ENCODE assay signal across 1 cellular context in genomic region chr16:87387942-87388817, GRCh38.
TF ChIP-seq lines count a peak whose summit lies in the region.

No MANE protein-coding gene starts in this region.

TF ChIP-seq in K562, 482 proteins besides CTCF, POLR2A, EP300 and RAD21 (continued from another document and continues in another):
- TF ChIP-seq CGGBP1 (CRISPR knock-in tag; IDR thresholded peaks at IDR 0.05) (no peak; the same call in 1 of the 2 replicates), RFX5 (IDR thresholded peaks at IDR 0.05; ENCODE audit: low read depth, low read length) (0 out of 2 replicates have a peak, but pooled peaks have one; percentile 44), RFX7 (CRISPR knock-in tag; IDR thresholded peaks at IDR 0.05) (no peak), ZNF165 (CRISPR knock-in tag; IDR thresholded peaks at IDR 0.05; ENCODE audit: borderline replicate concordance) (peak; percentile 40; the same call in 1 of the 2 replicates), CBX5 (IDR thresholded peaks at IDR 0.05; ENCODE audit: borderline replicate concordance, low read depth) (no peak), TAF7 (tag; IDR thresholded peaks at IDR 0.05) (peak; percentile 45), RBM17 (IDR thresholded peaks at IDR 0.05; ENCODE audit: borderline replicate concordance, low read depth, low read length) (no peak), TRIM28 (IDR thresholded peaks at IDR 0.05) (no peak), TGIF2 (CRISPR knock-in tag; IDR thresholded peaks at IDR 0.05) (no peak), ZC3H4 (CRISPR knock-in tag; IDR thresholded peaks at IDR 0.05; ENCODE audit: borderline replicate concordance) (no peak), ARID1B (IDR thresholded peaks at IDR 0.05) (peak; percentile 59; the same call in 1 of the 2 replicates), SRSF1 (IDR thresholded peaks at IDR 0.05; ENCODE audit: low read depth, low read length) (no peak), ZNF197 (CRISPR knock-in tag; IDR thresholded peaks at IDR 0.05; ENCODE audit: low read depth) (peak; percentile 69; the same call in 1 of the 2 replicates), EHMT2 (IDR thresholded peaks at IDR 0.05) (no peak), SIRT6 (IDR thresholded peaks at IDR 0.05; ENCODE audit: low read depth, low read length) (no peak), NEUROD1 (IDR thresholded peaks at IDR 0.05; ENCODE audit: borderline replicate concordance, low read depth, low read length, partially characterized antibody) (peak; percentile 86), BCL6 (CRISPR knock-in tag; IDR thresholded peaks at IDR 0.05) (peak; percentile 55), PCBP1 (IDR thresholded peaks at IDR 0.05; ENCODE audit: low read depth, low read length, poor library complexity, severe bottlenecking) (no peak), ZNF57 (CRISPR knock-in tag; IDR thresholded peaks at IDR 0.05) (no peak), ZFX (CRISPR knock-in tag; IDR thresholded peaks at IDR 0.05) (peak; percentile 88), PTBP1 (IDR thresholded peaks at IDR 0.05; ENCODE audit: low read depth, low read length) (no peak), HDAC1 (IDR thresholded peaks at IDR 0.05) (peak in 1 of 2 experiments; percentile 78; a peak in 2 of 4 replicates), ZNF277 (CRISPR knock-in tag; IDR thresholded peaks at IDR 0.05; ENCODE audit: borderline replicate concordance) (no peak), IRF9 (tag; IDR thresholded peaks at IDR 0.05) (peak; percentile 89), ZC3H8 (IDR thresholded peaks at IDR 0.05) (no peak), ATF3 (IDR thresholded peaks at IDR 0.05) (peak; percentile 100), ATF3 (CRISPR knock-in tag; conservative IDR thresholded peaks at IDR 0.05) (peak; percentile 92; the same call in 1 of the 2 replicates), POLR2H (tag; IDR thresholded peaks at IDR 0.05; ENCODE audit: low read depth) (peak; percentile 81), ESRRA (IDR thresholded peaks at IDR 0.05; ENCODE audit: borderline replicate concordance, low read depth) (peak; percentile 91), NBN (IDR thresholded peaks at IDR 0.05; ENCODE audit: low read depth) (peak; percentile 62; the same call in 1 of the 2 replicates), FUS (optimal IDR thresholded peaks at IDR 0.05; ENCODE audit: low read depth, low read length) (no peak), NUFIP1 (IDR thresholded peaks at IDR 0.05; ENCODE audit: partially characterized antibody) (no peak), WHSC1 (IDR thresholded peaks at IDR 0.05; ENCODE audit: low read length) (no peak)
- TF ChIP-seq, protein P1, sequence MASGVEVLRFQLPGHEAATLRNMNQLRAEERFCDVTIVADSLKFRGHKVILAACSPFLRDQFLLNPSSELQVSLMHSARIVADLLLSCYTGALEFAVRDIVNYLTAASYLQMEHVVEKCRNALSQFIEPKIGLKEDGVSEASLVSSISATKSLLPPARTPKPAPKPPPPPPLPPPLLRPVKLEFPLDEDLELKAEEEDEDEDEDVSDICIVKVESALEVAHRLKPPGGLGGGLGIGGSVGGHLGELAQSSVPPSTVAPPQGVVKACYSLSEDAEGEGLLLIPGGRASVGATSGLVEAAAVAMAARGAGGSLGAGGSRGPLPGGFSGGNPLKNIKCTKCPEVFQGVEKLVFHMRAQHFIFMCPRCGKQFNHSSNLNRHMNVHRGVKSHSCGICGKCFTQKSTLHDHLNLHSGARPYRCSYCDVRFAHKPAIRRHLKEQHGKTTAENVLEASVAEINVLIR (CRISPR knock-in tag; IDR thresholded peaks at IDR 0.05) = peak; percentile 16; the same call in 1 of the 2 replicates
- TF ChIP-seq, protein P2, sequence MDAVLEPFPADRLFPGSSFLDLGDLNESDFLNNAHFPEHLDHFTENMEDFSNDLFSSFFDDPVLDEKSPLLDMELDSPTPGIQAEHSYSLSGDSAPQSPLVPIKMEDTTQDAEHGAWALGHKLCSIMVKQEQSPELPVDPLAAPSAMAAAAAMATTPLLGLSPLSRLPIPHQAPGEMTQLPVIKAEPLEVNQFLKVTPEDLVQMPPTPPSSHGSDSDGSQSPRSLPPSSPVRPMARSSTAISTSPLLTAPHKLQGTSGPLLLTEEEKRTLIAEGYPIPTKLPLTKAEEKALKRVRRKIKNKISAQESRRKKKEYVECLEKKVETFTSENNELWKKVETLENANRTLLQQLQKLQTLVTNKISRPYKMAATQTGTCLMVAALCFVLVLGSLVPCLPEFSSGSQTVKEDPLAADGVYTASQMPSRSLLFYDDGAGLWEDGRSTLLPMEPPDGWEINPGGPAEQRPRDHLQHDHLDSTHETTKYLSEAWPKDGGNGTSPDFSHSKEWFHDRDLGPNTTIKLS (IDR thresholded peaks at IDR 0.05; ENCODE audit: borderline replicate concordance, low read depth) = peak; percentile 43; the same call in 1 of the 2 replicates
- TF ChIP-seq, protein P3, sequence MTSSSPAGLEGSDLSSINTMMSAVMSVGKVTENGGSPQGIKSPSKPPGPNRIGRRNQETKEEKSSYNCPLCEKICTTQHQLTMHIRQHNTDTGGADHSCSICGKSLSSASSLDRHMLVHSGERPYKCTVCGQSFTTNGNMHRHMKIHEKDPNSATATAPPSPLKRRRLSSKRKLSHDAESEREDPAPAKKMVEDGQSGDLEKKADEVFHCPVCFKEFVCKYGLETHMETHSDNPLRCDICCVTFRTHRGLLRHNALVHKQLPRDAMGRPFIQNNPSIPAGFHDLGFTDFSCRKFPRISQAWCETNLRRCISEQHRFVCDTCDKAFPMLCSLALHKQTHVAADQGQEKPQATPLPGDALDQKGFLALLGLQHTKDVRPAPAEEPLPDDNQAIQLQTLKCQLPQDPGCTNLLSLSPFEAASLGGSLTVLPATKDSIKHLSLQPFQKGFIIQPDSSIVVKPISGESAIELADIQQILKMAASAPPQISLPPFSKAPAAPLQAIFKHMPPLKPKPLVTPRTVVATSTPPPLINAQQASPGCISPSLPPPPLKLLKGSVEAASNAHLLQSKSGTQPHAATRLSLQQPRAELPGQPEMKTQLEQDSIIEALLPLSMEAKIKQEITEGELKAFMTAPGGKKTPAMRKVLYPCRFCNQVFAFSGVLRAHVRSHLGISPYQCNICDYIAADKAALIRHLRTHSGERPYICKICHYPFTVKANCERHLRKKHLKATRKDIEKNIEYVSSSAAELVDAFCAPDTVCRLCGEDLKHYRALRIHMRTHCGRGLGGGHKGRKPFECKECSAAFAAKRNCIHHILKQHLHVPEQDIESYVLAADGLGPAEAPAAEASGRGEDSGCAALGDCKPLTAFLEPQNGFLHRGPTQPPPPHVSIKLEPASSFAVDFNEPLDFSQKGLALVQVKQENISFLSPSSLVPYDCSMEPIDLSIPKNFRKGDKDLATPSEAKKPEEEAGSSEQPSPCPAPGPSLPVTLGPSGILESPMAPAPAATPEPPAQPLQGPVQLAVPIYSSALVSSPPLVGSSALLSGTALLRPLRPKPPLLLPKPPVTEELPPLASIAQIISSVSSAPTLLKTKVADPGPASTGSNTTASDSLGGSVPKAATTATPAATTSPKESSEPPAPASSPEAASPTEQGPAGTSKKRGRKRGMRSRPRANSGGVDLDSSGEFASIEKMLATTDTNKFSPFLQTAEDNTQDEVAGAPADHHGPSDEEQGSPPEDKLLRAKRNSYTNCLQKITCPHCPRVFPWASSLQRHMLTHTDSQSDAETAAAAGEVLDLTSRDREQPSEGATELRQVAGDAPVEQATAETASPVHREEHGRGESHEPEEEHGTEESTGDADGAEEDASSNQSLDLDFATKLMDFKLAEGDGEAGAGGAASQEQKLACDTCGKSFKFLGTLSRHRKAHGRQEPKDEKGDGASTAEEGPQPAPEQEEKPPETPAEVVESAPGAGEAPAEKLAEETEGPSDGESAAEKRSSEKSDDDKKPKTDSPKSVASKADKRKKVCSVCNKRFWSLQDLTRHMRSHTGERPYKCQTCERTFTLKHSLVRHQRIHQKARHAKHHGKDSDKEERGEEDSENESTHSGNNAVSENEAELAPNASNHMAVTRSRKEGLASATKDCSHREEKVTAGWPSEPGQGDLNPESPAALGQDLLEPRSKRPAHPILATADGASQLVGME (CRISPR knock-in tag; IDR thresholded peaks at IDR 0.05) = no peak
- TF ChIP-seq, protein P4, sequence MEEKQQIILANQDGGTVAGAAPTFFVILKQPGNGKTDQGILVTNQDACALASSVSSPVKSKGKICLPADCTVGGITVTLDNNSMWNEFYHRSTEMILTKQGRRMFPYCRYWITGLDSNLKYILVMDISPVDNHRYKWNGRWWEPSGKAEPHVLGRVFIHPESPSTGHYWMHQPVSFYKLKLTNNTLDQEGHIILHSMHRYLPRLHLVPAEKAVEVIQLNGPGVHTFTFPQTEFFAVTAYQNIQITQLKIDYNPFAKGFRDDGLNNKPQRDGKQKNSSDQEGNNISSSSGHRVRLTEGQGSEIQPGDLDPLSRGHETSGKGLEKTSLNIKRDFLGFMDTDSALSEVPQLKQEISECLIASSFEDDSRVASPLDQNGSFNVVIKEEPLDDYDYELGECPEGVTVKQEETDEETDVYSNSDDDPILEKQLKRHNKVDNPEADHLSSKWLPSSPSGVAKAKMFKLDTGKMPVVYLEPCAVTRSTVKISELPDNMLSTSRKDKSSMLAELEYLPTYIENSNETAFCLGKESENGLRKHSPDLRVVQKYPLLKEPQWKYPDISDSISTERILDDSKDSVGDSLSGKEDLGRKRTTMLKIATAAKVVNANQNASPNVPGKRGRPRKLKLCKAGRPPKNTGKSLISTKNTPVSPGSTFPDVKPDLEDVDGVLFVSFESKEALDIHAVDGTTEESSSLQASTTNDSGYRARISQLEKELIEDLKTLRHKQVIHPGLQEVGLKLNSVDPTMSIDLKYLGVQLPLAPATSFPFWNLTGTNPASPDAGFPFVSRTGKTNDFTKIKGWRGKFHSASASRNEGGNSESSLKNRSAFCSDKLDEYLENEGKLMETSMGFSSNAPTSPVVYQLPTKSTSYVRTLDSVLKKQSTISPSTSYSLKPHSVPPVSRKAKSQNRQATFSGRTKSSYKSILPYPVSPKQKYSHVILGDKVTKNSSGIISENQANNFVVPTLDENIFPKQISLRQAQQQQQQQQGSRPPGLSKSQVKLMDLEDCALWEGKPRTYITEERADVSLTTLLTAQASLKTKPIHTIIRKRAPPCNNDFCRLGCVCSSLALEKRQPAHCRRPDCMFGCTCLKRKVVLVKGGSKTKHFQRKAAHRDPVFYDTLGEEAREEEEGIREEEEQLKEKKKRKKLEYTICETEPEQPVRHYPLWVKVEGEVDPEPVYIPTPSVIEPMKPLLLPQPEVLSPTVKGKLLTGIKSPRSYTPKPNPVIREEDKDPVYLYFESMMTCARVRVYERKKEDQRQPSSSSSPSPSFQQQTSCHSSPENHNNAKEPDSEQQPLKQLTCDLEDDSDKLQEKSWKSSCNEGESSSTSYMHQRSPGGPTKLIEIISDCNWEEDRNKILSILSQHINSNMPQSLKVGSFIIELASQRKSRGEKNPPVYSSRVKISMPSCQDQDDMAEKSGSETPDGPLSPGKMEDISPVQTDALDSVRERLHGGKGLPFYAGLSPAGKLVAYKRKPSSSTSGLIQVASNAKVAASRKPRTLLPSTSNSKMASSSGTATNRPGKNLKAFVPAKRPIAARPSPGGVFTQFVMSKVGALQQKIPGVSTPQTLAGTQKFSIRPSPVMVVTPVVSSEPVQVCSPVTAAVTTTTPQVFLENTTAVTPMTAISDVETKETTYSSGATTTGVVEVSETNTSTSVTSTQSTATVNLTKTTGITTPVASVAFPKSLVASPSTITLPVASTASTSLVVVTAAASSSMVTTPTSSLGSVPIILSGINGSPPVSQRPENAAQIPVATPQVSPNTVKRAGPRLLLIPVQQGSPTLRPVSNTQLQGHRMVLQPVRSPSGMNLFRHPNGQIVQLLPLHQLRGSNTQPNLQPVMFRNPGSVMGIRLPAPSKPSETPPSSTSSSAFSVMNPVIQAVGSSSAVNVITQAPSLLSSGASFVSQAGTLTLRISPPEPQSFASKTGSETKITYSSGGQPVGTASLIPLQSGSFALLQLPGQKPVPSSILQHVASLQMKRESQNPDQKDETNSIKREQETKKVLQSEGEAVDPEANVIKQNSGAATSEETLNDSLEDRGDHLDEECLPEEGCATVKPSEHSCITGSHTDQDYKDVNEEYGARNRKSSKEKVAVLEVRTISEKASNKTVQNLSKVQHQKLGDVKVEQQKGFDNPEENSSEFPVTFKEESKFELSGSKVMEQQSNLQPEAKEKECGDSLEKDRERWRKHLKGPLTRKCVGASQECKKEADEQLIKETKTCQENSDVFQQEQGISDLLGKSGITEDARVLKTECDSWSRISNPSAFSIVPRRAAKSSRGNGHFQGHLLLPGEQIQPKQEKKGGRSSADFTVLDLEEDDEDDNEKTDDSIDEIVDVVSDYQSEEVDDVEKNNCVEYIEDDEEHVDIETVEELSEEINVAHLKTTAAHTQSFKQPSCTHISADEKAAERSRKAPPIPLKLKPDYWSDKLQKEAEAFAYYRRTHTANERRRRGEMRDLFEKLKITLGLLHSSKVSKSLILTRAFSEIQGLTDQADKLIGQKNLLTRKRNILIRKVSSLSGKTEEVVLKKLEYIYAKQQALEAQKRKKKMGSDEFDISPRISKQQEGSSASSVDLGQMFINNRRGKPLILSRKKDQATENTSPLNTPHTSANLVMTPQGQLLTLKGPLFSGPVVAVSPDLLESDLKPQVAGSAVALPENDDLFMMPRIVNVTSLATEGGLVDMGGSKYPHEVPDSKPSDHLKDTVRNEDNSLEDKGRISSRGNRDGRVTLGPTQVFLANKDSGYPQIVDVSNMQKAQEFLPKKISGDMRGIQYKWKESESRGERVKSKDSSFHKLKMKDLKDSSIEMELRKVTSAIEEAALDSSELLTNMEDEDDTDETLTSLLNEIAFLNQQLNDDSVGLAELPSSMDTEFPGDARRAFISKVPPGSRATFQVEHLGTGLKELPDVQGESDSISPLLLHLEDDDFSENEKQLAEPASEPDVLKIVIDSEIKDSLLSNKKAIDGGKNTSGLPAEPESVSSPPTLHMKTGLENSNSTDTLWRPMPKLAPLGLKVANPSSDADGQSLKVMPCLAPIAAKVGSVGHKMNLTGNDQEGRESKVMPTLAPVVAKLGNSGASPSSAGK (IDR thresholded peaks at IDR 0.05) = peak; percentile 78
